ENCODE assay signal across 1 cellular context in the genomic region with DNA sequence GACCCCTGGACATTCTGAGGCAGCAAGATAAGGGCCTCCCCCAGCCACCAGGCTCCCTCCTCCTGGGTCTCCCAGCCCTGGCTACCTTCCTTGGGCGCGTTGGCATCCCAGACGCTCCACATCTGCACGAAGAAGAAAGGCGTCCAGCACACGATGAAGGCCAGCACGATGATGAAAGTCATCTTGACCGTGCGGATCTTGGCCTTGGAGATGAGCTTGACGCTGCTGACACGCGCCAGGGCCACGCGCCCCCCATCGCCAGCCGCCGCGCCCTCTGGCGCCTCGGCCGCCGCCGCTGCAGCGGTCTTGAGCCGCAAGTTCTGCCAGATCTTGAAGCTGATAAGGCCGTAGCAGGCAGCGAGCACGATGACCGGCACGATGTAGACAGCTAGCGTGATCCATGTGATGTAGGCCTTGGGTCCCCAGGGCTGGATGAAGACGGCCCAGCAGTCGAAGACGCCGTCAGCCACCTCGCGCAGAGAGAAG.
A peak's percentile ranks its signal among the peaks of the same experiment; 100 is the strongest.
TF ChIP-seq lines count a peak whose summit lies in the region.

No MANE protein-coding gene starts in this region.

TF ChIP-seq in K562, 482 proteins besides CTCF, POLR2A, EP300 and RAD21:
- TF ChIP-seq KLF1 (tag; IDR thresholded peaks at IDR 0.05): no peak
- TF ChIP-seq ZNF133 (CRISPR knock-in tag; IDR thresholded peaks at IDR 0.05): no peak
- TF ChIP-seq, protein P1, sequence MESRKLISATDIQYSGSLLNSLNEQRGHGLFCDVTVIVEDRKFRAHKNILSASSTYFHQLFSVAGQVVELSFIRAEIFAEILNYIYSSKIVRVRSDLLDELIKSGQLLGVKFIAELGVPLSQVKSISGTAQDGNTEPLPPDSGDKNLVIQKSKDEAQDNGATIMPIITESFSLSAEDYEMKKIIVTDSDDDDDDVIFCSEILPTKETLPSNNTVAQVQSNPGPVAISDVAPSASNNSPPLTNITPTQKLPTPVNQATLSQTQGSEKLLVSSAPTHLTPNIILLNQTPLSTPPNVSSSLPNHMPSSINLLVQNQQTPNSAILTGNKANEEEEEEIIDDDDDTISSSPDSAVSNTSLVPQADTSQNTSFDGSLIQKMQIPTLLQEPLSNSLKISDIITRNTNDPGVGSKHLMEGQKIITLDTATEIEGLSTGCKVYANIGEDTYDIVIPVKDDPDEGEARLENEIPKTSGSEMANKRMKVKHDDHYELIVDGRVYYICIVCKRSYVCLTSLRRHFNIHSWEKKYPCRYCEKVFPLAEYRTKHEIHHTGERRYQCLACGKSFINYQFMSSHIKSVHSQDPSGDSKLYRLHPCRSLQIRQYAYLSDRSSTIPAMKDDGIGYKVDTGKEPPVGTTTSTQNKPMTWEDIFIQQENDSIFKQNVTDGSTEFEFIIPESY (CRISPR knock-in tag; IDR thresholded peaks at IDR 0.05): peak; percentile 77
- TF ChIP-seq, protein P2, sequence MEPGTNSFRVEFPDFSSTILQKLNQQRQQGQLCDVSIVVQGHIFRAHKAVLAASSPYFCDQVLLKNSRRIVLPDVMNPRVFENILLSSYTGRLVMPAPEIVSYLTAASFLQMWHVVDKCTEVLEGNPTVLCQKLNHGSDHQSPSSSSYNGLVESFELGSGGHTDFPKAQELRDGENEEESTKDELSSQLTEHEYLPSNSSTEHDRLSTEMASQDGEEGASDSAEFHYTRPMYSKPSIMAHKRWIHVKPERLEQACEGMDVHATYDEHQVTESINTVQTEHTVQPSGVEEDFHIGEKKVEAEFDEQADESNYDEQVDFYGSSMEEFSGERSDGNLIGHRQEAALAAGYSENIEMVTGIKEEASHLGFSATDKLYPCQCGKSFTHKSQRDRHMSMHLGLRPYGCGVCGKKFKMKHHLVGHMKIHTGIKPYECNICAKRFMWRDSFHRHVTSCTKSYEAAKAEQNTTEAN (CRISPR knock-in tag; IDR thresholded peaks at IDR 0.05): no peak
